Comparison of ENCODE assay signal across 1 cellular context in the genomic region with DNA sequence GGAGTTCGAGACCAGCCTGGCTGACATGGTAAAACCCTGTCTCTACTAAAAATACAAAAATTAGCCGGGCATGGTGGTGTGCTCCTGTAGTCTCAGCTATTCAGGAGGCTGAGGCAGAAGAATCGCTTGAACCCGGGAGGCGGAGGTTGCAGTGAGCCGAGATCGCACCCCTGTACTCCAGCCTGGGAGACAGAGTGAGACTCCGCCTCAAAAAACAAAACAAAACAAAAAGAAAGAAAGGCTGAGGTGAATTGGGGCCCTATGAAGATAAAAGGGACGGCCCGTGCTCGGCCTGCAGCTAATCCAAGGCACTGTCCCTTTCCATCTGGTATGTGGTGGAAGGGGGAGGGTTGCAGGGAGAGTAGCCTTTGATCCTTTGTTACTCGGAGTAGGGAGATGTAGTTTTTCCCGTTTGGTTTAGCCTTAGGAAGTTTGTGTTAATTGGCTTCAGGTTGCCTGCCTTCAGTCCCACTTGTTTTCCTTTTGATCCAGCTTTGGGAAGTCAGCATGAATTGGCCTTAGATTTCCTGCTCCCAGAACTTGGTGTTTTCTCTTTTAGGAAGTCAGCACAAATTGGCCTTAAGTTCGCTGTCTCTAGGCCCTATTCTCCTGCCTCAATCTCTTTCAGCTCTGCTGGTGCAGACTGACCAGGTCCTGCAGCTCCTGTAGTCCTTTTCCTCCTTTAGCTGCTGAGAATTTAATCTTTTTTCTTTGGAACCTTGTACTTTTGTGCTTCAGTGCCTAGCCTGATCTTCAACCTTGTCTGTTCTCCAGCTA.
TF ChIP-seq lines count a peak whose summit lies in the region.

No MANE protein-coding gene starts in this region.

TF ChIP-seq in HepG2, 621 proteins besides CTCF, POLR2A, EP300 and RAD21 (continued from another document and continues in another):
- TF ChIP-seq, protein P1, sequence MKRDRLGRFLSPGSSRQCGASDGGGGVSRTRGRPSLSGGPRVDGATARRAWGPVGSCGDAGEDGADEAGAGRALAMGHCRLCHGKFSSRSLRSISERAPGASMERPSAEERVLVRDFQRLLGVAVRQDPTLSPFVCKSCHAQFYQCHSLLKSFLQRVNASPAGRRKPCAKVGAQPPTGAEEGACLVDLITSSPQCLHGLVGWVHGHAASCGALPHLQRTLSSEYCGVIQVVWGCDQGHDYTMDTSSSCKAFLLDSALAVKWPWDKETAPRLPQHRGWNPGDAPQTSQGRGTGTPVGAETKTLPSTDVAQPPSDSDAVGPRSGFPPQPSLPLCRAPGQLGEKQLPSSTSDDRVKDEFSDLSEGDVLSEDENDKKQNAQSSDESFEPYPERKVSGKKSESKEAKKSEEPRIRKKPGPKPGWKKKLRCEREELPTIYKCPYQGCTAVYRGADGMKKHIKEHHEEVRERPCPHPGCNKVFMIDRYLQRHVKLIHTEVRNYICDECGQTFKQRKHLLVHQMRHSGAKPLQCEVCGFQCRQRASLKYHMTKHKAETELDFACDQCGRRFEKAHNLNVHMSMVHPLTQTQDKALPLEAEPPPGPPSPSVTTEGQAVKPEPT (CRISPR knock-in tag; IDR thresholded peaks at IDR 0.05; ENCODE audit: low read depth): no peak
- TF ChIP-seq, protein P2, sequence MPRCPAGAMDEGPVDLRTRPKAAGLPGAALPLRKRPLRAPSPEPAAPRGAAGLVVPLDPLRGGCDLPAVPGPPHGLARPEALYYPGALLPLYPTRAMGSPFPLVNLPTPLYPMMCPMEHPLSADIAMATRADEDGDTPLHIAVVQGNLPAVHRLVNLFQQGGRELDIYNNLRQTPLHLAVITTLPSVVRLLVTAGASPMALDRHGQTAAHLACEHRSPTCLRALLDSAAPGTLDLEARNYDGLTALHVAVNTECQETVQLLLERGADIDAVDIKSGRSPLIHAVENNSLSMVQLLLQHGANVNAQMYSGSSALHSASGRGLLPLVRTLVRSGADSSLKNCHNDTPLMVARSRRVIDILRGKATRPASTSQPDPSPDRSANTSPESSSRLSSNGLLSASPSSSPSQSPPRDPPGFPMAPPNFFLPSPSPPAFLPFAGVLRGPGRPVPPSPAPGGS (CRISPR knock-in tag; IDR thresholded peaks at IDR 0.05): no peak; the same call in 1 of the 2 replicates
- TF ChIP-seq GPN1 (CRISPR knock-in tag; IDR thresholded peaks at IDR 0.05; ENCODE audit: borderline replicate concordance) (no peak), TCF12 (IDR thresholded peaks at IDR 0.05) (no peak), TCF12 (CRISPR knock-in tag; IDR thresholded peaks at IDR 0.05) (no peak; the same call in 1 of the 2 replicates), ZNF563 (CRISPR knock-in tag; IDR thresholded peaks at IDR 0.05) (no peak), TBP (CRISPR knock-in tag; IDR thresholded peaks at IDR 0.05) (no peak), GATAD2A (CRISPR knock-in tag; IDR thresholded peaks at IDR 0.05) (peak; percentile 93), ZNF879 (CRISPR knock-in tag; IDR thresholded peaks at IDR 0.05) (no peak), SP1 (IDR thresholded peaks at IDR 0.05) (no peak), SP1 (CRISPR knock-in tag; IDR thresholded peaks at IDR 0.05) (peak; percentile 55), AGO1 (IDR thresholded peaks at IDR 0.05; ENCODE audit: low read depth, low read length, poor library complexity, severe bottlenecking) (no peak), ZSCAN9 (CRISPR knock-in tag; IDR thresholded peaks at IDR 0.05; ENCODE audit: borderline replicate concordance) (no peak; the same call in none of the 2 replicates), BRCA1 (CRISPR knock-in tag; IDR thresholded peaks at IDR 0.05) (peak; percentile 74; the same call in 1 of the 2 replicates), ZFYVE20 (CRISPR knock-in tag; IDR thresholded peaks at IDR 0.05; ENCODE audit: borderline replicate concordance, low read depth) (no peak), HOXA7 (CRISPR knock-in tag; IDR thresholded peaks at IDR 0.05) (no peak), ZNF446 (CRISPR knock-in tag; IDR thresholded peaks at IDR 0.05) (no peak), HNRNPK (IDR thresholded peaks at IDR 0.05; ENCODE audit: low read depth, low read length, poor library complexity, severe bottlenecking) (no peak), U2AF1 (optimal IDR thresholded peaks at IDR 0.05; ENCODE audit: low read depth, low read length) (no peak), ZNF674 (CRISPR knock-in tag; IDR thresholded peaks at IDR 0.05; ENCODE audit: low read depth) (no peak), ZNF546 (CRISPR knock-in tag; conservative IDR thresholded peaks at IDR 0.05) (no peak), MEIS1 (CRISPR knock-in tag; IDR thresholded peaks at IDR 0.05; ENCODE audit: borderline replicate concordance) (peak; percentile 49; the same call in 1 of the 2 replicates), ZNF354B (CRISPR knock-in tag; IDR thresholded peaks at IDR 0.05) (peak; percentile 48; the same call in 1 of the 2 replicates), DNMT3B (CRISPR knock-in tag; conservative IDR thresholded peaks at IDR 0.05) (no peak), MIER3 (CRISPR knock-in tag; IDR thresholded peaks at IDR 0.05; ENCODE audit: borderline replicate concordance) (peak; percentile 63; the same call in 1 of the 2 replicates), PRPF4 (IDR thresholded peaks at IDR 0.05; ENCODE audit: low read depth, low read length, poor library complexity, severe bottlenecking) (no peak), SMARCC2 (IDR thresholded peaks at IDR 0.05) (no peak), CEBPG (CRISPR knock-in tag; IDR thresholded peaks at IDR 0.05) (peak; percentile 71), ONECUT2 (CRISPR knock-in tag; IDR thresholded peaks at IDR 0.05) (peak; percentile 72), MAFK (conservative IDR thresholded peaks at IDR 0.05 in 1 of 2, IDR thresholded peaks at IDR 0.05 in 1 of 2; ENCODE audit: low read length in 2 of 2) (0 out of 4 replicates have a peak, but pooled peaks of 1 of the 2 experiments have one; percentile 17), ZNF441 (CRISPR knock-in tag; IDR thresholded peaks at IDR 0.05; ENCODE audit: borderline replicate concordance) (peak; percentile 95), EZH2 (conservative IDR thresholded peaks at IDR 0.05; ENCODE audit: low read depth, low read length) (no peak), KAT2B (IDR thresholded peaks at IDR 0.05; ENCODE audit: borderline replicate concordance, low read depth, low read length) (no peak), HES4 (CRISPR knock-in tag; IDR thresholded peaks at IDR 0.05; ENCODE audit: borderline replicate concordance) (no peak), NFRKB (IDR thresholded peaks at IDR 0.05) (no peak), ZNF253 (CRISPR knock-in tag; IDR thresholded peaks at IDR 0.05; ENCODE audit: borderline replicate concordance) (no peak), XRCC5 (optimal IDR thresholded peaks at IDR 0.05; ENCODE audit: low read length) (no peak), CBX2 (IDR thresholded peaks at IDR 0.05; ENCODE audit: low read depth, low read length) (no peak), CBX2 (CRISPR knock-in tag; IDR thresholded peaks at IDR 0.05; ENCODE audit: low read depth) (no peak), MTA1 (CRISPR knock-in tag; IDR thresholded peaks at IDR 0.05; ENCODE audit: borderline replicate concordance) (peak; percentile 43)
- TF ChIP-seq, protein P3, sequence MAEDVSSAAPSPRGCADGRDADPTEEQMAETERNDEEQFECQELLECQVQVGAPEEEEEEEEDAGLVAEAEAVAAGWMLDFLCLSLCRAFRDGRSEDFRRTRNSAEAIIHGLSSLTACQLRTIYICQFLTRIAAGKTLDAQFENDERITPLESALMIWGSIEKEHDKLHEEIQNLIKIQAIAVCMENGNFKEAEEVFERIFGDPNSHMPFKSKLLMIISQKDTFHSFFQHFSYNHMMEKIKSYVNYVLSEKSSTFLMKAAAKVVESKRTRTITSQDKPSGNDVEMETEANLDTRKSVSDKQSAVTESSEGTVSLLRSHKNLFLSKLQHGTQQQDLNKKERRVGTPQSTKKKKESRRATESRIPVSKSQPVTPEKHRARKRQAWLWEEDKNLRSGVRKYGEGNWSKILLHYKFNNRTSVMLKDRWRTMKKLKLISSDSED (CRISPR knock-in tag; IDR thresholded peaks at IDR 0.05): no peak
- TF ChIP-seq, protein P4, sequence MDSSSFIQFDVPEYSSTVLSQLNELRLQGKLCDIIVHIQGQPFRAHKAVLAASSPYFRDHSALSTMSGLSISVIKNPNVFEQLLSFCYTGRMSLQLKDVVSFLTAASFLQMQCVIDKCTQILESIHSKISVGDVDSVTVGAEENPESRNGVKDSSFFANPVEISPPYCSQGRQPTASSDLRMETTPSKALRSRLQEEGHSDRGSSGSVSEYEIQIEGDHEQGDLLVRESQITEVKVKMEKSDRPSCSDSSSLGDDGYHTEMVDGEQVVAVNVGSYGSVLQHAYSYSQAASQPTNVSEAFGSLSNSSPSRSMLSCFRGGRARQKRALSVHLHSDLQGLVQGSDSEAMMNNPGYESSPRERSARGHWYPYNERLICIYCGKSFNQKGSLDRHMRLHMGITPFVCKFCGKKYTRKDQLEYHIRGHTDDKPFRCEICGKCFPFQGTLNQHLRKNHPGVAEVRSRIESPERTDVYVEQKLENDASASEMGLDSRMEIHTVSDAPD (CRISPR knock-in tag; IDR thresholded peaks at IDR 0.05): peak; percentile 87; the same call in 1 of the 2 replicates
- TF ChIP-seq, protein P5, sequence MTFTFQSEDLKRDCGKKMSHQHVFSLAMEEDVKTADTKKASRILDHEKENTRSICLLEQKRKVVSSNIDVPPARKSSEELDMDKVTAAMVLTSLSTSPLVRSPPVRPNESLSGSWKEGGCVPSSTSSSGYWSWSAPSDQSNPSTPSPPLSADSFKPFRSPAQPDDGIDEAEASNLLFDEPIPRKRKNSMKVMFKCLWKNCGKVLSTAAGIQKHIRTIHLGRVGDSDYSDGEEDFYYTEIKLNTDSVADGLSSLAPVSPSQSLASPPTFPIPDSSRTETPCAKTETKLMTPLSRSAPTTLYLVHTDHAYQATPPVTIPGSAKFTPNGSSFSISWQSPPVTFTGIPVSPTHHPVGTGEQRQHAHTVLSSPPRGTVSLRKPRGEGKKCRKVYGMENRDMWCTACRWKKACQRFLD (CRISPR knock-in tag; IDR thresholded peaks at IDR 0.05; ENCODE audit: borderline replicate concordance): peak; percentile 9; the same call in 1 of the 2 replicates
- TF ChIP-seq, protein P6, sequence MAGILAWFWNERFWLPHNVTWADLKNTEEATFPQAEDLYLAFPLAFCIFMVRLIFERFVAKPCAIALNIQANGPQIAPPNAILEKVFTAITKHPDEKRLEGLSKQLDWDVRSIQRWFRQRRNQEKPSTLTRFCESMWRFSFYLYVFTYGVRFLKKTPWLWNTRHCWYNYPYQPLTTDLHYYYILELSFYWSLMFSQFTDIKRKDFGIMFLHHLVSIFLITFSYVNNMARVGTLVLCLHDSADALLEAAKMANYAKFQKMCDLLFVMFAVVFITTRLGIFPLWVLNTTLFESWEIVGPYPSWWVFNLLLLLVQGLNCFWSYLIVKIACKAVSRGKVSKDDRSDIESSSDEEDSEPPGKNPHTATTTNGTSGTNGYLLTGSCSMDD (CRISPR knock-in tag; IDR thresholded peaks at IDR 0.05): 0 out of 2 replicates have a peak, but pooled peaks have one; percentile 11
- TF ChIP-seq, protein P7, sequence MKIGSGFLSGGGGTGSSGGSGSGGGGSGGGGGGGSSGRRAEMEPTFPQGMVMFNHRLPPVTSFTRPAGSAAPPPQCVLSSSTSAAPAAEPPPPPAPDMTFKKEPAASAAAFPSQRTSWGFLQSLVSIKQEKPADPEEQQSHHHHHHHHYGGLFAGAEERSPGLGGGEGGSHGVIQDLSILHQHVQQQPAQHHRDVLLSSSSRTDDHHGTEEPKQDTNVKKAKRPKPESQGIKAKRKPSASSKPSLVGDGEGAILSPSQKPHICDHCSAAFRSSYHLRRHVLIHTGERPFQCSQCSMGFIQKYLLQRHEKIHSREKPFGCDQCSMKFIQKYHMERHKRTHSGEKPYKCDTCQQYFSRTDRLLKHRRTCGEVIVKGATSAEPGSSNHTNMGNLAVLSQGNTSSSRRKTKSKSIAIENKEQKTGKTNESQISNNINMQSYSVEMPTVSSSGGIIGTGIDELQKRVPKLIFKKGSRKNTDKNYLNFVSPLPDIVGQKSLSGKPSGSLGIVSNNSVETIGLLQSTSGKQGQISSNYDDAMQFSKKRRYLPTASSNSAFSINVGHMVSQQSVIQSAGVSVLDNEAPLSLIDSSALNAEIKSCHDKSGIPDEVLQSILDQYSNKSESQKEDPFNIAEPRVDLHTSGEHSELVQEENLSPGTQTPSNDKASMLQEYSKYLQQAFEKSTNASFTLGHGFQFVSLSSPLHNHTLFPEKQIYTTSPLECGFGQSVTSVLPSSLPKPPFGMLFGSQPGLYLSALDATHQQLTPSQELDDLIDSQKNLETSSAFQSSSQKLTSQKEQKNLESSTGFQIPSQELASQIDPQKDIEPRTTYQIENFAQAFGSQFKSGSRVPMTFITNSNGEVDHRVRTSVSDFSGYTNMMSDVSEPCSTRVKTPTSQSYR (CRISPR knock-in tag; IDR thresholded peaks at IDR 0.05; ENCODE audit: borderline replicate concordance): peak; percentile 99
- TF ChIP-seq, protein P8, sequence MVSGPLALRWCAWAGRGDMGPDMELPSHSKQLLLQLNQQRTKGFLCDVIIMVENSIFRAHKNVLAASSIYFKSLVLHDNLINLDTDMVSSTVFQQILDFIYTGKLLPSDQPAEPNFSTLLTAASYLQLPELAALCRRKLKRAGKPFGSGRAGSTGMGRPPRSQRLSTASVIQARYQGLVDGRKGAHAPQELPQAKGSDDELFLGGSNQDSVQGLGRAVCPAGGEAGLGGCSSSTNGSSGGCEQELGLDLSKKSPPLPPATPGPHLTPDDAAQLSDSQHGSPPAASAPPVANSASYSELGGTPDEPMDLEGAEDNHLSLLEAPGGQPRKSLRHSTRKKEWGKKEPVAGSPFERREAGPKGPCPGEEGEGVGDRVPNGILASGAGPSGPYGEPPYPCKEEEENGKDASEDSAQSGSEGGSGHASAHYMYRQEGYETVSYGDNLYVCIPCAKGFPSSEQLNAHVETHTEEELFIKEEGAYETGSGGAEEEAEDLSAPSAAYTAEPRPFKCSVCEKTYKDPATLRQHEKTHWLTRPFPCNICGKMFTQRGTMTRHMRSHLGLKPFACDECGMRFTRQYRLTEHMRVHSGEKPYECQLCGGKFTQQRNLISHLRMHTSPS (CRISPR knock-in tag; IDR thresholded peaks at IDR 0.05; ENCODE audit: low read depth): no peak
- TF ChIP-seq, protein P9, sequence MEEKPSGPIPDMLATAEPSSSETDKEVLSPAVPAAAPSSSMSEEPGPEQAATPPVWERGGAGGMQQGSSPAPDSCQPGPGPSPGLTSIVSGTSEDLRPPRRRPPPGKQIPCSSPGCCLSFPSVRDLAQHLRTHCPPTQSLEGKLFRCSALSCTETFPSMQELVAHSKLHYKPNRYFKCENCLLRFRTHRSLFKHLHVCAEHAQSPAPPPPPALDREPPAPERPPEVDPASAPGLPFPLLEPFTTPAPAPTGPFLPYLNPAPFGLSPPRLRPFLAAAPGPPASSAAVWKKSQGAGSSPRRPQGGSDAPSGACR (CRISPR knock-in tag; IDR thresholded peaks at IDR 0.05): no peak
